Comparison of ENCODE assay signal across 25 cellular contexts in genomic region chr10:96034625-96035024, GRCh38.
"Had no signal": no experiment of that assay in that cellular context is flagged by ENCODE, and none has a peak within 500 bp of the region (broad histone marks: within the 10 kb centered on the region; RNA-seq: fewer than 3 reads in every experiment).

No MANE protein-coding gene starts in this region.

- H3K27ac ChIP-seq: PC-9, Peyer's patch, SJSA1, SK-N-MC had no signal

- H2AFZ ChIP-seq: PC-9 had no signal

- DNase-seq: IMR-90, Kasumi-1, KG1, MV-4-11, NCI-H1092, NCI-H1105 treated with DMSO at 0.1 percent for 48 hours, NCI-H1417 treated with DMSO at 0.1 percent for 48 hours, NCI-H187, NCI-H2029, NCI-H2081 treated with DMSO at 0.1 percent for 48 hours, NCI-H2171, NCI-H226, NCI-H446, NCI-H510A, NCI-H524 treated with DMSO at 0.1 percent for 48 hours, NCI-H69, NCI-H774, OCI-M1, PC-9, Peyer's patch, SIG-M5 had no signal

- H3K4me1 ChIP-seq: Peyer's patch, SJSA1 had no signal

- H3K27me3 ChIP-seq: Peyer's patch had no signal

- H3K4me2 ChIP-seq: PC-9 had no signal

- ATAC-seq: HepG2, Right ventricle myocardium inferior had no signal

- H3K36me3 ChIP-seq: Peyer's patch, SJSA1 had no signal

- H3K9me3 ChIP-seq: Peyer's patch, SJSA1 had no signal

- H3K4me3 ChIP-seq: PC-9, Peyer's patch, SJSA1, SK-N-MC had no signal
